3 cellular contexts compared by ENCODE assay signal in genomic region chr12:94781835-94782234, GRCh38.
TF ChIP-seq lines count a peak whose summit lies in the region.

No MANE protein-coding gene starts in this region.

TF ChIP-seq in HepG2, 621 proteins besides CTCF, POLR2A, EP300 and RAD21:
- TF ChIP-seq FLYWCH1 (CRISPR knock-in tag; IDR thresholded peaks at IDR 0.05) (no peak), NFE2L2 (IDR thresholded peaks at IDR 0.05; ENCODE audit: low read length) (0 out of 2 replicates have a peak, but pooled peaks have one; percentile 30), CEBPZ (IDR thresholded peaks at IDR 0.05; ENCODE audit: low read length) (no peak), FOXM1 (CRISPR knock-in tag; IDR thresholded peaks at IDR 0.05) (no peak), SOX6 (IDR thresholded peaks at IDR 0.05) (no peak), SOX6 (CRISPR knock-in tag; IDR thresholded peaks at IDR 0.05) (no peak), TARDBP (CRISPR knock-in tag; IDR thresholded peaks at IDR 0.05) (no peak), ZNF17 (CRISPR knock-in tag; IDR thresholded peaks at IDR 0.05) (no peak), MAFK (conservative IDR thresholded peaks at IDR 0.05 in 1 of 2, IDR thresholded peaks at IDR 0.05 in 1 of 2; ENCODE audit: low read length in 2 of 2) (peak in 1 of 2 experiments; percentile 28; a peak in 1 of 4 replicates), ZFP41 (CRISPR knock-in tag; IDR thresholded peaks at IDR 0.05; ENCODE audit: borderline replicate concordance) (no peak), ZNF619 (CRISPR knock-in tag; IDR thresholded peaks at IDR 0.05) (no peak), JDP2 (CRISPR knock-in tag; IDR thresholded peaks at IDR 0.05; ENCODE audit: borderline replicate concordance) (no peak)

TF ChIP-seq in IMR-90, 13 proteins besides CTCF, POLR2A, EP300 and RAD21:
- TF ChIP-seq USF2 (IDR thresholded peaks at IDR 0.05; ENCODE audit: low read depth, low read length) (no peak), NFE2L2 (IDR thresholded peaks at IDR 0.05; ENCODE audit: low read depth, low read length) (peak; percentile 35; the same call in 1 of the 2 replicates)

TF ChIP-seq in K562, 482 proteins besides CTCF, POLR2A, EP300 and RAD21:
- TF ChIP-seq ZNF431 (CRISPR knock-in tag; IDR thresholded peaks at IDR 0.05) (no peak), ZNF316 (IDR thresholded peaks at IDR 0.05) (peak; percentile 64), HIVEP1 (CRISPR knock-in tag; IDR thresholded peaks at IDR 0.05) (no peak), MAZ (CRISPR knock-in tag; conservative IDR thresholded peaks at IDR 0.05 in 1 of 2, IDR thresholded peaks at IDR 0.05 in 1 of 2) (no peak), MYC (IDR thresholded peaks at IDR 0.05; ENCODE audit: low read depth, low read length) (no peak), MYC (CRISPR knock-in tag; IDR thresholded peaks at IDR 0.05; ENCODE audit: borderline replicate concordance, low read depth) (no peak), MAFG (tag; conservative IDR thresholded peaks at IDR 0.05) (peak; percentile 36; the same call in 1 of the 2 replicates), NFE2L1 (tag; IDR thresholded peaks at IDR 0.05; ENCODE audit: borderline replicate concordance, low read depth) (peak; percentile 40; the same call in 1 of the 2 replicates), EGR1 (conservative IDR thresholded peaks at IDR 0.05) (no peak)
